8 cellular contexts compared by ENCODE assay signal in genomic region chr5:139341689-139342422, GRCh38. TPM values are rescaled to one million over a fixed set of nuclear protein-coding genes. Genes with fewer than 3 reads are reported as not detected.
DNase-seq lines count a peak whose midpoint lies in the region; FAIRE-seq and TF ChIP-seq lines count a peak whose summit lies in the region.

Gene PAIP2, plus strand, starts transcription at chr5:139341854. Its CDS starts 21,931 bp downstream, at chr5:139363785.

- H3K4me3 ChIP-seq in MG63 (peak within 1 kb of the TSS; percentile 96), neural cell (ENCODE audit: low read length) (peak within 1 kb of the TSS; percentile 98), stomach (peak within 1 kb of the TSS; percentile 75 to 98 (median 87))

- H2BK5ac ChIP-seq in H9 (ENCODE audit: insufficient read length, low read length) = peak within 1 kb of the TSS; percentile 84

- H3K56ac ChIP-seq in H9 (ENCODE audit: insufficient read length, low read depth, low read length) = no peak within 1 kb of the TSS

- no peaks in the 10 kb centered on the region for H3K27me3 ChIP-seq in H9 (ENCODE audit: insufficient read depth, low read length)
- no peaks in the 10 kb centered on the region for H3K27me3 ChIP-seq in MG63
- no peaks in the 10 kb centered on the region for H3K27me3 ChIP-seq in neural cell (ENCODE audit: insufficient read depth, low read depth, low read length)
- no peaks in the 10 kb centered on the region for H3K27me3 ChIP-seq in stomach

- H3K4me2 ChIP-seq in H9 (ENCODE audit: insufficient read depth, insufficient read length, low read length) = peak within 1 kb of the TSS; percentile 99
- peak within 1 kb of the TSS; percentile 81 for H3K4me2 ChIP-seq in neural cell (ENCODE audit: low read length)

- peak in 2 of 4 donors; percentile 87 to 91 for TF ChIP-seq POLR2A in stomach (IDR thresholded peaks at IDR 0.05)

- H2AFZ ChIP-seq in H9 (ENCODE audit: low read length) (no peak within 1 kb of the TSS), neural cell (ENCODE audit: low read depth, low read length) (peak within 1 kb of the TSS; percentile 56)

- H2BK120ac ChIP-seq in H9 (ENCODE audit: low read depth, low read length, poor library complexity, severe bottlenecking) = no peak within 1 kb of the TSS

- peak; percentile 71 for TF ChIP-seq RAD21 in neural cell (conservative IDR thresholded peaks at IDR 0.05)

- no peak within 1 kb of the TSS for H4K91ac ChIP-seq in H9 (ENCODE audit: insufficient read length, low read depth, low read length)

- peak; percentile 98 for FAIRE-seq in G401.6 (lab: Jason Lieb, UNC)

- H3K4ac ChIP-seq in H9 (ENCODE audit: low read depth, low read length) = no peak within 1 kb of the TSS; the same call in 1 of the 2 replicates

- DNase-seq in H9 = peak; percentile 99
- peak; percentile 99 for DNase-seq in MG63
- peak; percentile 98 for DNase-seq in SHP77 treated with DMSO at 0.1 percent for 48 hours (lab: John Stamatoyannopoulos, UW)
- peak; percentile 99 for DNase-seq in activated effector memory CD4-positive, alpha-beta T cell treated with anti-CD3 and anti-CD28 coated beads, Interleukin-2, amount 50 U/mL, for 16 hours
- DNase-seq in fibroblast of the conjunctiva (ENCODE audit: low read depth) = peak; percentile 95
- DNase-seq in stomach = peak; percentile 98

- H3K4me3 Mint-ChIP-seq in H9 = peak within 1 kb of the TSS; percentile 95 to 99

- peaks cover 38% of the 10 kb centered on the region for H3K79me2 ChIP-seq in H9 (ENCODE audit: insufficient read depth, low read length)
- H3K79me2 ChIP-seq in neural cell (replicated peaks; ENCODE audit: insufficient read depth, low read length) = peaks cover 45% of the 10 kb centered on the region

- H3T11ph ChIP-seq in H9 (ENCODE audit: low read length) = no peak within 1 kb of the TSS

- TF ChIP-seq CTCF in H9 (conservative IDR thresholded peaks at IDR 0.05) = peak; percentile 71
- TF ChIP-seq CTCF in neural cell (IDR thresholded peaks at IDR 0.05; ENCODE audit: poor library complexity, severe bottlenecking) = peak; percentile 99
- peak in 5 of 7 experiments; percentile 64 to 81 (median 77) for TF ChIP-seq CTCF in stomach (IDR thresholded peaks at IDR 0.05)

- peaks cover 33% of the 10 kb centered on the region for H3K36me3 ChIP-seq in MG63
- no peaks in the 10 kb centered on the region for H3K36me3 ChIP-seq in neural cell (ENCODE audit: insufficient read depth, low read length)
- H3K36me3 ChIP-seq in stomach = peaks cover 0 to 11% (median 3%) of the 10 kb centered on the region in 4 donors

- no peak within 1 kb of the TSS for H2AK5ac ChIP-seq in H9 (ENCODE audit: insufficient read length, low read length)

- H3K4me1 Mint-ChIP-seq in H9 = peaks cover 18 to 24% of the 10 kb centered on the region in 2 experiments

- peak within 1 kb of the TSS; percentile 23 for H4K5ac ChIP-seq in H9 (ENCODE audit: insufficient read length, low read depth, low read length)

- H3K36me3 Mint-ChIP-seq in H9 (ENCODE audit: insufficient read depth in 1 of 3, low read depth in 3 of 3) = peaks cover 16 to 35% (median 30%) of the 10 kb centered on the region in 3 experiments; a peak in 6 of 7 replicates

- peak within 1 kb of the TSS; percentile 48 for H3K27ac ChIP-seq in H9 (ENCODE audit: insufficient read length, low read depth, low read length)
- peak within 1 kb of the TSS; percentile 100 for H3K27ac ChIP-seq in neural cell (ENCODE audit: low read length)
- H3K27ac ChIP-seq in stomach = peak within 1 kb of the TSS; percentile 89 to 99 (median 97)

- H3K9me2 ChIP-seq in neural cell (ENCODE audit: insufficient read depth, low read length) = no peaks in the 10 kb centered on the region

- H3K4me1 ChIP-seq in H9 (ENCODE audit: insufficient read depth, low read length) = no peaks in the 10 kb centered on the region; the same call in none of the 2 replicates
- H3K4me1 ChIP-seq in stomach = peaks cover 31 to 54% (median 46%) of the 10 kb centered on the region in 4 donors

- TF ChIP-seq EP300 in neural cell (conservative IDR thresholded peaks at IDR 0.05; ENCODE audit: poor library complexity, severe bottlenecking) (peak; percentile 79), stomach (IDR thresholded peaks at IDR 0.05) (no peak)

- H2BK12ac ChIP-seq in H9 (ENCODE audit: insufficient read length, low read depth, low read length) = no peak within 1 kb of the TSS

- WGBS in H9 (ENCODE audit: extremely low coverage, insufficient read length, low lambda C conversion rate) = no CpG with 5 or more reads among the region's 66 CpGs
- 0 to 1% (median 0%) methylated on average over 60 to 66 of the region's 66 CpGs for WGBS in stomach, 5 donors

- no peak within 1 kb of the TSS for H3K23ac ChIP-seq in H9 (ENCODE audit: insufficient read length, low read depth, low read length)

- peaks cover 3% of the 10 kb centered on the region for H3K27me3 Mint-ChIP-seq in H9 (ENCODE audit: low read depth)

- peak within 1 kb of the TSS; percentile 96 for H3K14ac ChIP-seq in H9 (ENCODE audit: insufficient read depth, low read length)

- peak within 1 kb of the TSS; percentile 99 to 100 (median 100) for H3K27ac Mint-ChIP-seq in H9

- H3K9me3 Mint-ChIP-seq in H9 = no peaks in the 10 kb centered on the region; a peak in 1 of 5 replicates

- no peak within 1 kb of the TSS for H4K8ac ChIP-seq in H9 (replicated peaks; ENCODE audit: insufficient read length, low read depth, low read length)

- H3K9me3 ChIP-seq in H9 (ENCODE audit: control insufficient read depth, low read depth, low read length) (no peaks in the 10 kb centered on the region), MG63 (no peaks in the 10 kb centered on the region), neural cell (ENCODE audit: low read length) (no peaks in the 10 kb centered on the region), stomach (no peaks in the 10 kb centered on the region)

- H2BK20ac ChIP-seq in H9 (ENCODE audit: low read depth, low read length, poor library complexity, severe bottlenecking) = no peak within 1 kb of the TSS

- peaks cover 9% of the 10 kb centered on the region for H3K79me1 ChIP-seq in H9 (ENCODE audit: insufficient read depth, low read depth, low read length, poor library complexity, severe bottlenecking)

- H4K20me1 ChIP-seq in H9 (ENCODE audit: control insufficient read depth, insufficient read depth, insufficient read length) (no peaks in the 10 kb centered on the region), neural cell (ENCODE audit: insufficient read depth) (peaks cover 19% of the 10 kb centered on the region)

- intact Hi-C loops in stomach (cut with DNase I; ENCODE audit: low total_unique reads) = loop anchor here (10.0 kb wide), 1 partner anchor 47 kb away; the partner anchor contains the start of gene MATR3

- H3F3A ChIP-seq in neural cell (ENCODE audit: insufficient read depth, low read length, poor library complexity, severe bottlenecking) = no peaks in the 10 kb centered on the region

- no peak within 1 kb of the TSS for H2BK15ac ChIP-seq in H9 (ENCODE audit: low read depth, low read length)

- H3K18ac ChIP-seq in H9 (ENCODE audit: insufficient read length, low read depth, low read length) = peak within 1 kb of the TSS; percentile 94

- H3K9ac ChIP-seq in H9 (ENCODE audit: extremely low read depth, insufficient read length, low read length) = peak within 1 kb of the TSS; percentile 90
- H3K9ac ChIP-seq in neural cell (ENCODE audit: low read length) = peak within 1 kb of the TSS; percentile 100

- H3K23me2 ChIP-seq in H9 (ENCODE audit: insufficient read length, low read depth, low read length, poor library complexity, severe bottlenecking) = peaks cover 7% of the 10 kb centered on the region

TF ChIP-seq in neural cell, 6 proteins besides CTCF, POLR2A, EP300 and RAD21:
- peak; percentile 100 for TF ChIP-seq POLR2AphosphoS5 (IDR thresholded peaks at IDR 0.05)
- TF ChIP-seq TAF1 (IDR thresholded peaks at IDR 0.05; ENCODE audit: low read depth) = peak; percentile 93
- no peak for TF ChIP-seq EZH2 (IDR thresholded peaks at IDR 0.05; ENCODE audit: borderline replicate concordance, insufficient read depth, low read length, poor library complexity, severe bottlenecking)
- peak; percentile 96 for TF ChIP-seq REST (IDR thresholded peaks at IDR 0.05; ENCODE audit: borderline replicate concordance)
- TF ChIP-seq MXI1 (conservative IDR thresholded peaks at IDR 0.05; ENCODE audit: poor library complexity, severe bottlenecking) = peak; percentile 93
- peak; percentile 77 for TF ChIP-seq SMC3 (conservative IDR thresholded peaks at IDR 0.05; ENCODE audit: poor library complexity)
TF ChIP-seq in neural cell: peak in this region for 5.

RNA-seq across cellular contexts. Expression of gene PAIP2, which starts in this region (rescaled TPM):
- total RNA-seq in H9 (2021) = 121 and 129 TPM in 2 replicates
- total RNA-seq in MG63 (2014; rRNA removed; shearing (Covaris generic); ENCODE audit: low replicate concordance) = 80.6 and 119 TPM in 2 replicates
- 181 and 201 TPM in 2 replicates for polyA plus RNA-seq in neural cell
- polyA minus RNA-seq in neural cell = 204 and 212 TPM in 2 replicates
- 10 to 100 TPM; 12.7 to 92.7 (median 51.3) TPM for total RNA-seq in stomach
- polyA plus RNA-seq in stomach = 100 to 1,000 TPM in 1 of 3 donors, 10 to 100 TPM in 2; 57.5 to 104 (median 86.5) TPM

Comparison
In these comparisons a context has a peak if more than half of its experiments do, and no peak if none do; other contexts are left out.
1. Peak in every context shown above with its lines: DNase-seq, H3K4me3 ChIP-seq and H3K27ac ChIP-seq.
2. H3K27ac ChIP-seq: peak in every context shown above with its lines; median percentile 100 in neural cell; 97 in stomach; 48 in H9.